ENCODE assay signal across 11 cellular contexts in the genomic region with DNA sequence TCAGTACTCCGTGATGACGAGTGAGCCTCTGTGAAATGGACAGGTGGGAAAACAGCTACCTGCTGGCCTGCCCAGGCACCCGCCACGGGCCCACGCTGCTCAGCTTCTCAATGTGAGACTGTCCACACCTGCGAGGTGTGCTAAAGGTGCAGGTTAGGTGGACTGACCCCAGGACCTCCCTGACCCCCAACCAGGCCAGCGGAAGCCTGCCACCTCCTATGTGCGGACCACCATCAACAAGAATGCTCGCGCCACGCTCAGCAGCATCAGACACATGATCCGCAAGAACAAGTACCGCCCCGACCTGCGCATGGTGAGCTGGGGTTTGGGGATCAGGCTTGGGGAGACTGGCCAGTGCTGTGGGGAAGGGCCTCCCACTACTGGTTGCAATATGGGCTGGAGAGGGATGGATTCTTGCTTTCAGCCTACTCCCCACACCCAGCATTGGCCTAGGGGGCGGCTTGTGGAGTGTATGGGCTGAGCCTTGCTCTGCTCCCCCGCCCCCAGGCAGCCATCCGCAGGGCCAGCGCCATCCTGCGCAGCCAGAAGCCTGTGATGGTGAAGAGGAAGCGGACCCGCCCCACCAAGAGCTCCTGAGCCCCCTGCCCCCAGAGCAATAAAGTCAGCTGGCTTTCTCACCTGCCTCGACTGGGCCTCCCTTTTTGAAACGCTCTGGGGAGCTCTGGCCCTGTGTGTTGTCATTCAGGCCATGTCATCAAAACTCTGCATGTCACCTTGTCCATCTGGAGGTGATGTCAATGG. TPM values are rescaled to one million over a fixed set of nuclear protein-coding genes. Genes with fewer than 3 reads are reported as not detected.
DNase-seq lines count a peak whose midpoint lies in the region; ATAC-seq and TF ChIP-seq lines count a peak whose summit lies in the region.
"Had no signal": no experiment of that assay in that cellular context is flagged by ENCODE, and none has a peak within 500 bp of the region (broad histone marks: within the 10 kb centered on the region; RNA-seq: fewer than 3 reads in every experiment).

No MANE protein-coding gene starts in this region.

- 0 out of 2 replicates have a peak, but pooled peaks cover 2% of the 10 kb centered on the region for H3K9me3 ChIP-seq in SJSA1 (replicated peaks)
- H3K9me3 ChIP-seq in esophagus squamous epithelium: no peaks in the 10 kb centered on the region

- TF ChIP-seq CTCF in esophagus squamous epithelium (IDR thresholded peaks at IDR 0.05): no peak

- H3K4me3 ChIP-seq in H7 (ENCODE audit: insufficient read depth, low read depth, low read length) (no peak overlapping the region), SJSA1 (peak overlapping the region; percentile 69), esophagus squamous epithelium (peak overlapping the region; percentile 74 to 97 (median 88)), skeletal muscle cell (ENCODE audit: low read depth, low read length) (peak overlapping the region; percentile 96)

- peaks cover 45% of the 10 kb centered on the region for H3K4me1 ChIP-seq in SJSA1 (replicated peaks)
- H3K4me1 ChIP-seq in esophagus squamous epithelium: peaks cover 34 to 85% (median 60%) of the 10 kb centered on the region in 3 donors

- intact Hi-C loops in esophagus squamous epithelium (cut with DNase I): no loop called here

- H3K27ac ChIP-seq in SJSA1: no peak overlapping the region
- peak overlapping the region in 2 of 4 donors; percentile 94 to 97 for H3K27ac ChIP-seq in esophagus squamous epithelium

- peak; percentile 38 for DNase-seq in H7
- DNase-seq in SJSA1 (ENCODE audit: low read depth in 1 of 2, low spot score in 2 of 2): no peak
- no peak for DNase-seq in esophagus squamous epithelium (lab: John Stamatoyannopoulos, UW)
- DNase-seq in skeletal muscle cell (ENCODE audit: low read depth): no peak
- no peak for DNase-seq in HK-2 (ENCODE audit: unreplicated experiment)
- no peak for DNase-seq in H4 (ENCODE audit: low spot score)
- DNase-seq in HCEC 1CT: no peak
- DNase-seq: NCI-H1092 treated with DMSO at 0.1 percent for 48 hours had no signal

- ATAC-seq in HG02852 (IDR thresholded peaks at IDR 0.05; ENCODE audit: unreplicated experiment): no peak

- H3K36me3 ChIP-seq in H7 (replicated peaks; ENCODE audit: control insufficient read depth, insufficient read depth, low read length): peaks cover 28% of the 10 kb centered on the region
- peaks cover 63% of the 10 kb centered on the region for H3K36me3 ChIP-seq in SJSA1
- H3K36me3 ChIP-seq in esophagus squamous epithelium: peaks cover 6 to 52% (median 22%) of the 10 kb centered on the region in 3 donors

- no peak for TF ChIP-seq POLR2A in esophagus squamous epithelium (IDR thresholded peaks at IDR 0.05)

- WGBS in esophagus squamous epithelium, 2 donors: 58 to 59% methylated on average over 2 to 8 of the region's 24 CpGs

- peaks cover 7% of the 10 kb centered on the region; the same call in 1 of the 2 replicates for H3K27me3 ChIP-seq in H7 (ENCODE audit: control insufficient read depth, insufficient read depth, low read length)
- H3K27me3 ChIP-seq in SJSA1 (replicated peaks): no peaks in the 10 kb centered on the region
- H3K27me3 ChIP-seq in esophagus squamous epithelium: no peaks in the 10 kb centered on the region

RNA-seq across cellular contexts. Expression of a gene that starts 2.2 kb away (rescaled TPM):
- total RNA-seq in H7 (2014; rRNA removed; shearing (Covaris generic)): 458 and 505 TPM in 2 replicates
- 243 and 543 TPM in 2 replicates for total RNA-seq in SJSA1 (2014; rRNA removed; shearing (Covaris generic))
- total RNA-seq in esophagus squamous epithelium: 100 to 1,000 TPM; 395 to 866 (median 753) TPM
- total RNA-seq in H4 (2014; rRNA removed; shearing (Covaris generic)): 1,100 and 1,282 TPM in 2 replicates

RNA-seq across cellular contexts. Expression of a gene that starts 3.8 kb away (rescaled TPM):
- total RNA-seq in H7 (2014; rRNA removed; shearing (Covaris generic)): 1.0 TPM in 1 of 2 replicates, not detected in the other
- total RNA-seq in SJSA1 (2014; rRNA removed; shearing (Covaris generic)): not detected in 2 replicates
- total RNA-seq in esophagus squamous epithelium: 10 to 100 TPM; 11.9 to 41.8 (median 27.1) TPM
- total RNA-seq in H4 (2014; rRNA removed; shearing (Covaris generic)): not detected in 2 replicates

RNA-seq across cellular contexts. Expression of a gene that starts 11.3 kb away (rescaled TPM):
- not detected in 2 replicates for total RNA-seq in H7 (2014; rRNA removed; shearing (Covaris generic))
- total RNA-seq in SJSA1 (2014; rRNA removed; shearing (Covaris generic)): not detected in 2 replicates
- total RNA-seq in esophagus squamous epithelium: not detected
- total RNA-seq in H4 (2014; rRNA removed; shearing (Covaris generic)): not detected in 2 replicates
- total RNA-seq: activated CD8-positive, alpha-beta memory T cell treated with anti-CD3 and anti-CD28 coated beads for 36 hours; subcutaneous adipose tissue had no signal

RNA-seq across cellular contexts. Expression of a gene that starts 17.7 kb away (rescaled TPM):
- total RNA-seq in H7 (2014; rRNA removed; shearing (Covaris generic)): 0.59 and 1.2 TPM in 2 replicates
- 116 and 141 TPM in 2 replicates for total RNA-seq in SJSA1 (2014; rRNA removed; shearing (Covaris generic))
- not detected for total RNA-seq in esophagus squamous epithelium
- 1.4 and 1.8 TPM in 2 replicates for total RNA-seq in H4 (2014; rRNA removed; shearing (Covaris generic))
- total RNA-seq: subcutaneous adipose tissue had no signal

RNA-seq across cellular contexts. Expression of a gene that starts 19.7 kb away (rescaled TPM):
- total RNA-seq in H7 (2014; rRNA removed; shearing (Covaris generic)): 369 and 380 TPM in 2 replicates
- 509 and 518 TPM in 2 replicates for total RNA-seq in SJSA1 (2014; rRNA removed; shearing (Covaris generic))
- total RNA-seq in esophagus squamous epithelium: 10 to 100 TPM; 15.6 to 41.4 (median 31.2) TPM
- 284 and 324 TPM in 2 replicates for total RNA-seq in H4 (2014; rRNA removed; shearing (Covaris generic))
